ENCODE assay signal across 8 cellular contexts in genomic region chr9:117411547-117411946, GRCh38. TPM values are rescaled to one million over a fixed set of nuclear protein-coding genes. Genes with fewer than 3 reads are reported as not detected.
DNase-seq lines count a peak whose midpoint lies in the region; TF ChIP-seq lines count a peak whose summit lies in the region.

No MANE protein-coding gene starts in this region.

- POLR2A ChIA-PET in A673 (lab: Charles Lee; ENCODE audit: low non-redundant PET), result no interaction called here

- H3K27me3 ChIP-seq in A673 (replicated peaks; ENCODE audit: insufficient read depth, low read depth, low read length, poor library complexity), result peaks cover 77% of the 10 kb centered on the region

- no peaks in the 10 kb centered on the region for H3K9me3 Mint-ChIP-seq in activated T-helper 1 cell treated with anti-CD3 and anti-CD28 coated beads, Interleukin-12 subunit alpha, Interleukin-12 subunit beta, Interleukin-2, Interleukin-4 antibody, amounts not matched to agents 30 ng/mL and 10 ng/mL and 1 ng/mL, durations not matched to agents 14 hours and 24 hours and 36 hours

- DNase-seq in A673 (ENCODE audit: low spot score), result peak; percentile 38
- DNase-seq in NCI-H1930 (lab: John Stamatoyannopoulos, UW), result peak; percentile 20 to 29
- peak; percentile 12 for DNase-seq in cardiac fibroblast (ENCODE audit: low read depth in 2 of 2)
- DNase-seq in lung microvascular endothelial cell (ENCODE audit: low read depth in 2 of 2), result peak; percentile 13 to 35
- DNase-seq in SW 1271 (lab: John Stamatoyannopoulos, UW), result no peak
- no peak for DNase-seq in Kasumi-1 (lab: John Stamatoyannopoulos, UW)
- DNase-seq in activated T-helper 1 cell treated with anti-CD3 and anti-CD28 coated beads, Interleukin-12 subunit alpha, Interleukin-12 subunit beta, Interleukin-2, Interleukin-4 antibody, amounts not matched to agents 30 ng/mL and 10 ng/mL and 1 ng/mL, durations not matched to agents 14 hours and 24 hours and 36 hours (ENCODE audit: low spot score), result no peak

- H3K4me3 Mint-ChIP-seq in activated T-helper 1 cell treated with anti-CD3 and anti-CD28 coated beads, Interleukin-12 subunit alpha, Interleukin-12 subunit beta, Interleukin-2, Interleukin-4 antibody, amounts not matched to agents 30 ng/mL and 10 ng/mL and 1 ng/mL, durations not matched to agents 14 hours and 24 hours and 36 hours, result no peak overlapping the region

- peaks cover 28% of the 10 kb centered on the region for H3K27me3 Mint-ChIP-seq in activated T-helper 1 cell treated with anti-CD3 and anti-CD28 coated beads, Interleukin-12 subunit alpha, Interleukin-12 subunit beta, Interleukin-2, Interleukin-4 antibody, amounts not matched to agents 30 ng/mL and 10 ng/mL and 1 ng/mL, durations not matched to agents 14 hours and 24 hours and 36 hours (ENCODE audit: insufficient read depth)

- CTCF ChIA-PET in A673 (lab: Charles Lee), result interaction anchor here (0.6 to 0.7 kb wide), 2 partner anchors 115 to 920 kb away, joined by 3 read pairs; no protein-coding TSS in a partner anchor

- H3K4me1 Mint-ChIP-seq in activated T-helper 1 cell treated with anti-CD3 and anti-CD28 coated beads, Interleukin-12 subunit alpha, Interleukin-12 subunit beta, Interleukin-2, Interleukin-4 antibody, amounts not matched to agents 30 ng/mL and 10 ng/mL and 1 ng/mL, durations not matched to agents 14 hours and 24 hours and 36 hours (ENCODE audit: low read depth), result no peaks in the 10 kb centered on the region

- H3K4me3 ChIP-seq in A673 (ENCODE audit: low read depth, low read length, poor library complexity, severe bottlenecking), result no peak overlapping the region
- no peak overlapping the region for H3K4me3 ChIP-seq in cardiac fibroblast (replicated peaks in 1 of 2; ENCODE audit: low read depth in 2 of 2, low read length in 2 of 2)

- H3K36me3 ChIP-seq in A673 (ENCODE audit: insufficient read depth, low read length, poor library complexity, severe bottlenecking), result no peaks in the 10 kb centered on the region

- no peaks in the 10 kb centered on the region for H3K4me1 ChIP-seq in A673 (ENCODE audit: insufficient read depth, low read length, poor library complexity, severe bottlenecking)

- no peak overlapping the region for H3K27ac ChIP-seq in A673 (ENCODE audit: low read depth, low read length, poor library complexity, severe bottlenecking)

- no peaks in the 10 kb centered on the region for H3K36me3 Mint-ChIP-seq in activated T-helper 1 cell treated with anti-CD3 and anti-CD28 coated beads, Interleukin-12 subunit alpha, Interleukin-12 subunit beta, Interleukin-2, Interleukin-4 antibody, amounts not matched to agents 30 ng/mL and 10 ng/mL and 1 ng/mL, durations not matched to agents 14 hours and 24 hours and 36 hours (ENCODE audit: low read depth)

- no TSS peak for BruUV-seq in A673 (replicated peaks; lab: Mats Ljungman, UMichigan)

- no peak overlapping the region for H3K27ac Mint-ChIP-seq in activated T-helper 1 cell treated with anti-CD3 and anti-CD28 coated beads, Interleukin-12 subunit alpha, Interleukin-12 subunit beta, Interleukin-2, Interleukin-4 antibody, amounts not matched to agents 30 ng/mL and 10 ng/mL and 1 ng/mL, durations not matched to agents 14 hours and 24 hours and 36 hours

- peak; percentile 67 for TF ChIP-seq CTCF in A673 (conservative IDR thresholded peaks at IDR 0.05; ENCODE audit: low read depth, low read length)
- TF ChIP-seq CTCF in GM12873 (IDR thresholded peaks at IDR 0.05; ENCODE audit: insufficient read depth, low read depth, low read length, missing control alignments), result peak; percentile 73
- peak; percentile 56 for TF ChIP-seq CTCF in cardiac fibroblast (IDR thresholded peaks at IDR 0.05; ENCODE audit: low read depth, low read length)

- no peaks in the 10 kb centered on the region for H3K9me3 ChIP-seq in A673 (ENCODE audit: low read depth, low read length, poor library complexity, severe bottlenecking)

- intact Hi-C loops in A673 (cut with micrococcal nuclease; ENCODE audit: unreplicated experiment), result loop anchor here (5.0 kb wide), 2 partner anchors 254 to 334 kb away; no protein-coding TSS in a partner anchor
- intact Hi-C loops in activated T-helper 1 cell treated with anti-CD3 and anti-CD28 coated beads, Interleukin-12 subunit alpha, Interleukin-12 subunit beta, Interleukin-2, Interleukin-4 antibody, amounts not matched to agents 30 ng/mL and 10 ng/mL and 1 ng/mL, durations not matched to agents 14 hours and 24 hours and 36 hours (cut with micrococcal nuclease), result no loop called here

RNA-seq across cellular contexts. Expression of gene ASTN2, which starts 3.3 kb away (rescaled TPM):
- total RNA-seq in A673 (2021) (3.4 and 5.2 TPM in 2 replicates), lung microvascular endothelial cell (0.99 and 2.0 TPM in 2 replicates)
- total RNA-seq in activated T-helper 1 cell treated with anti-CD3 and anti-CD28 coated beads, Interleukin-12 subunit alpha, Interleukin-12 subunit beta, Interleukin-2, Interleukin-4 antibody, amounts not matched to agents 30 ng/mL and 10 ng/mL and 1 ng/mL, durations not matched to agents 14 hours and 24 hours and 36 hours, result 2.5 and 3.3 TPM in 2 replicates

Comparison
In these comparisons a context has a peak if more than half of its experiments do, and no peak if none do; other contexts are left out.
1. DNase-seq: peak in A673 (single experiment), NCI-H1930 (2 of 2), cardiac fibroblast (2 of 2) and lung microvascular endothelial cell (2 of 2); none in SW 1271 (0 of 2), Kasumi-1 (0 of 2) and activated T-helper 1 cell treated with anti-CD3 and anti-CD28 coated beads, Interleukin-12 subunit alpha, Interleukin-12 subunit beta, Interleukin-2, Interleukin-4 antibody, amounts not matched to agents 30 ng/mL and 10 ng/mL and 1 ng/mL, durations not matched to agents 14 hours and 24 hours and 36 hours (single experiment).
2. Peak in every context shown above with its lines, with median percentiles within 50 percentile points of each other: CTCF ChIP-seq.